In genomic region chr1:217369271-217369981, GRCh38 we compare ENCODE assay signal across 10 cellular contexts.
DNase-seq lines count a peak whose midpoint lies in the region; ATAC-seq and TF ChIP-seq lines count a peak whose summit lies in the region.
"Had no signal": no experiment of that assay in that cellular context is flagged by ENCODE, and none has a peak within 500 bp of the region (broad histone marks: within the 10 kb centered on the region; RNA-seq: fewer than 3 reads in every experiment).

No MANE protein-coding gene starts in this region.

- peaks cover 0 to 3% of the 10 kb centered on the region in 2 donors for H3K9me3 Mint-ChIP-seq in stimulated activated naive B cell treated with anti-CD40 and anti-IgM and Interleukin-4, amounts not matched to agents 10 μg/mL and 1 μg/mL and 100 μg/mL, for 72 hours

- H3K79me2 ChIP-seq in mammary epithelial cell (ENCODE audit: insufficient read depth, low read length) = no peaks in the 10 kb centered on the region

- TF ChIP-seq CTCF in mammary epithelial cell (conservative IDR thresholded peaks at IDR 0.05 in 1 of 2, IDR thresholded peaks at IDR 0.05 in 1 of 2; ENCODE audit: extremely low read depth in 1 of 2, insufficient read depth in 1 of 2, low read depth in 1 of 2, low read length in 2 of 2) = no peak
- no peak for TF ChIP-seq CTCF in breast epithelium (IDR thresholded peaks at IDR 0.05)

- peak; percentile 93 for ATAC-seq in HG02870 (IDR thresholded peaks at IDR 0.05; ENCODE audit: unreplicated experiment)
- ATAC-seq in stimulated activated naive B cell treated with anti-CD40 and anti-IgM and Interleukin-4, amounts not matched to agents 10 μg/mL and 1 μg/mL and 100 μg/mL, for 72 hours (replicated peaks) = peak; percentile 48 to 59

- H3K27me3 Mint-ChIP-seq in stimulated activated naive B cell treated with anti-CD40 and anti-IgM and Interleukin-4, amounts not matched to agents 10 μg/mL and 1 μg/mL and 100 μg/mL, for 72 hours = no peaks in the 10 kb centered on the region

- CTCF ChIA-PET in mammary epithelial cell (lab: Charles Lee; ENCODE audit: low non-redundant PET) = no interaction called here

- in situ Hi-C loops in mammary epithelial cell (cut with MboI; ENCODE audit: low sequenced_read_pairs in 2 of 2) = no loop called here

- no peaks in the 10 kb centered on the region for H4K20me1 ChIP-seq in mammary epithelial cell (ENCODE audit: insufficient read depth, low read length)

- dilution Hi-C loops in mammary epithelial cell (cut with HindIII; ENCODE audit: low sequenced_read_pairs) = no loop called here

- peaks cover 0 to 3% of the 10 kb centered on the region in 2 donors for H3K4me1 Mint-ChIP-seq in stimulated activated naive B cell treated with anti-CD40 and anti-IgM and Interleukin-4, amounts not matched to agents 10 μg/mL and 1 μg/mL and 100 μg/mL, for 72 hours

- peaks cover 9% of the 10 kb centered on the region for H3K4me1 ChIP-seq in mammary epithelial cell (ENCODE audit: insufficient read depth, low read length)
- H3K4me1 ChIP-seq in breast epithelium = no peaks in the 10 kb centered on the region
- H3K4me1 ChIP-seq: right atrium auricular region had no signal

- H3K36me3 ChIP-seq in mammary epithelial cell (ENCODE audit: insufficient read depth, low read length) (no peaks in the 10 kb centered on the region), breast epithelium (no peaks in the 10 kb centered on the region)
- H3K36me3 ChIP-seq: right atrium auricular region had no signal

- no TSS peak for BruUV-seq in mammary epithelial cell (replicated peaks; lab: Mats Ljungman, UMichigan)

- H3K27me3 ChIP-seq in mammary epithelial cell (ENCODE audit: insufficient read depth, low read length) = no peaks in the 10 kb centered on the region
- no peaks in the 10 kb centered on the region for H3K27me3 ChIP-seq in breast epithelium
- H3K27me3 ChIP-seq: right atrium auricular region had no signal

- H3K36me3 Mint-ChIP-seq in stimulated activated naive B cell treated with anti-CD40 and anti-IgM and Interleukin-4, amounts not matched to agents 10 μg/mL and 1 μg/mL and 100 μg/mL, for 72 hours = no peaks in the 10 kb centered on the region

- no peak for TF ChIP-seq POLR2A in breast epithelium (IDR thresholded peaks at IDR 0.05)

- 34% methylated on average over 8 of the region's 8 CpGs for WGBS in mammary epithelial cell (ENCODE audit: low coverage, missing lambda C conversion rate)

- no peak overlapping the region for H3K4me3 ChIP-seq in mammary epithelial cell (replicated peaks in 1 of 3; ENCODE audit: insufficient read depth in 1 of 3, low read depth in 2 of 3, low read length in 3 of 3)
- H3K4me3 ChIP-seq in breast epithelium = no peak overlapping the region
- H3K4me3 ChIP-seq: right atrium auricular region had no signal

- H3K9ac ChIP-seq in mammary epithelial cell (ENCODE audit: insufficient read depth, low read length) = no peak overlapping the region

- intact Hi-C loops in mammary epithelial cell (cut with micrococcal nuclease) = no loop called here
- intact Hi-C loops in breast epithelium (cut with DNase I; ENCODE audit: low total_unique reads) = no loop called here

- H2AFZ ChIP-seq in mammary epithelial cell (ENCODE audit: low read depth, low read length) = peak overlapping the region; percentile 81

- H3K27ac ChIP-seq in mammary epithelial cell (ENCODE audit: insufficient read depth, low read depth, low read length) (no peak overlapping the region), breast epithelium (no peak overlapping the region)
- H3K27ac ChIP-seq: right atrium auricular region had no signal

- no peak overlapping the region for H3K27ac Mint-ChIP-seq in stimulated activated naive B cell treated with anti-CD40 and anti-IgM and Interleukin-4, amounts not matched to agents 10 μg/mL and 1 μg/mL and 100 μg/mL, for 72 hours

- H3K9me3 ChIP-seq in mammary epithelial cell (replicated peaks; ENCODE audit: insufficient read depth, low read length) = no peaks in the 10 kb centered on the region
- H3K9me3 ChIP-seq in breast epithelium = peaks cover 14 to 18% of the 10 kb centered on the region in 2 donors

- peak overlapping the region in 1 of 2 donors; percentile 0 for H3K4me3 Mint-ChIP-seq in stimulated activated naive B cell treated with anti-CD40 and anti-IgM and Interleukin-4, amounts not matched to agents 10 μg/mL and 1 μg/mL and 100 μg/mL, for 72 hours

- DNase-seq in mammary epithelial cell (no peak), breast epithelium (ENCODE audit: low spot score in 2 of 2) (no peak), NAMALWA (ENCODE audit: low spot score) (peak; percentile 7), HCEC 1CT (no peak), SK-N-DZ (ENCODE audit: low spot score) (no peak), Kasumi-1 (lab: John Stamatoyannopoulos, UW) (no peak)
- DNase-seq in stimulated activated naive B cell treated with anti-CD40 and anti-IgM and Interleukin-4, amounts not matched to agents 10 μg/mL and 1 μg/mL and 100 μg/mL, for 72 hours = no peak
- DNase-seq: activated CD4-positive, alpha-beta T cell treated with anti-CD3 and anti-CD28 coated beads for 4 hours had no signal

- peak overlapping the region; percentile 48 for H3K4me2 ChIP-seq in mammary epithelial cell (ENCODE audit: insufficient read depth, low read depth, low read length)
